ENCODE assay signal across 13 cellular contexts in the genomic region with DNA sequence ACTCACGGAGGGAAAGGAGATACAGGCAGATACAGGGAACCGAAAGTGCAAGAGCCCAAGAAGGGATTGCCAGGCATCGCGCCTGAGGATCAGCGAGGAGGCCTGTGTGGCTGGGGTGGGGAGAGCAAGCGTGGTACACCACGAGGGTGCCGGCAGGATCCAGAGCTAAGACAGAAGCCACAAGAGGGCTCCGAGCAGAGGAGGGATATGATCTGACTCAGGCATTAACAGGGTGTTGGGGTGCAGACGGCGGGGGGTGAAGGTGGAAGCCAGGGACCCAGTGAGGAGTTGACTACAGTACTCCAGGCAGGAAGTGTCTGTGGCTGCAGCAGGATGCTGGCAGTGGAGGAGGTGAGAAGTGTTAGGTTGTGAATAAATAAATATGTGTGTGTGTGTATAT. TPM values are rescaled to one million over a fixed set of nuclear protein-coding genes. Genes with fewer than 3 reads are reported as not detected.
DNase-seq lines count a peak whose midpoint lies in the region; ATAC-seq, FAIRE-seq and TF ChIP-seq lines count a peak whose summit lies in the region.
"Had no signal": no experiment of that assay in that cellular context is flagged by ENCODE, and none has a peak within 500 bp of the region (broad histone marks: within the 10 kb centered on the region; RNA-seq: fewer than 3 reads in every experiment).

No MANE protein-coding gene starts in this region.

- H3K9ac ChIP-seq in HepG2 (ENCODE audit: insufficient read depth, low read depth, low read length) (no peak overlapping the region), trophoblast cell (ENCODE audit: low read length) (no peak overlapping the region)

- CTCF ChIA-PET in HepG2 (lab: Yijun Ruan, JAX; ENCODE audit: low intra/inter-chr PET ratio, low total read pairs), result no interaction called here

- TF ChIP-seq CTCF in HepG2 (CRISPR knock-in tag; IDR thresholded peaks at IDR 0.05) (no peak), right lobe of liver (IDR thresholded peaks at IDR 0.05) (no peak), brain (conservative IDR thresholded peaks at IDR 0.05) (no peak), left ventricle myocardium inferior (IDR thresholded peaks at IDR 0.05; ENCODE audit: borderline replicate concordance) (no peak)

- no peaks in the 10 kb centered on the region for H3K9me3 ChIP-seq in HepG2 (ENCODE audit: low read length)
- no peaks in the 10 kb centered on the region for H3K9me3 ChIP-seq in right lobe of liver
- H3K9me3 ChIP-seq in trophoblast cell (ENCODE audit: insufficient read depth, low read depth, low read length), result no peaks in the 10 kb centered on the region
- H3K9me3 ChIP-seq in left ventricle myocardium inferior (replicated peaks), result no peaks in the 10 kb centered on the region
- H3K9me3 ChIP-seq: A549, ascending aorta, upper lobe of left lung had no signal

- H3K4me1 ChIP-seq in HepG2 (ENCODE audit: insufficient read depth, low read length), result peaks cover 5% of the 10 kb centered on the region
- H3K4me1 ChIP-seq in right lobe of liver, result peaks cover 0 to 10% (median 0%) of the 10 kb centered on the region in 4 donors
- peaks cover 4 to 9% of the 10 kb centered on the region in 2 experiments for H3K4me1 ChIP-seq in trophoblast cell (ENCODE audit: control insufficient read depth in 1 of 2, insufficient read depth in 2 of 2, low read length in 2 of 2)
- H3K4me1 ChIP-seq in left ventricle myocardium inferior, result peaks cover 18% of the 10 kb centered on the region

- WGBS in HepG2 (ENCODE audit: low lambda C conversion rate), result 98% methylated on average over 11 of the region's 11 CpGs
- WGBS in right lobe of liver (ENCODE audit: insufficient coverage, low coverage, low lambda C conversion rate, missing lambda C conversion rate), result 40% methylated on average over 10 of the region's 11 CpGs
- no CpG with 5 or more reads among the region's 11 CpGs for whole genome bisulfite sequencing in trophoblast cell (ENCODE audit: extremely low coverage, insufficient coverage, insufficient read length)

- H4K8ac ChIP-seq in trophoblast cell (ENCODE audit: low read depth, low read length), result no peak overlapping the region

- H3K18ac ChIP-seq in trophoblast cell (ENCODE audit: low read length), result no peak overlapping the region

- TF ChIP-seq POLR2A in HepG2 (IDR thresholded peaks at IDR 0.05; ENCODE audit: insufficient read depth in 1 of 2, low read depth in 2 of 2, low read length in 2 of 2) (no peak), right lobe of liver (IDR thresholded peaks at IDR 0.05) (no peak)

- H3K27ac ChIP-seq in HepG2 (ENCODE audit: extremely low read length, insufficient read depth, low read length) (no peak overlapping the region), right lobe of liver (no peak overlapping the region), trophoblast cell (ENCODE audit: low read depth, low read length) (no peak overlapping the region), left ventricle myocardium inferior (replicated peaks) (no peak overlapping the region)
- H3K27ac ChIP-seq: A549, ascending aorta, SK-N-MC had no signal

- H3K4me2 ChIP-seq in HepG2 (ENCODE audit: low read depth, low read length) (no peak overlapping the region), trophoblast cell (ENCODE audit: low read length) (no peak overlapping the region)
- H3K4me2 ChIP-seq: A549 had no signal

- H2AFZ ChIP-seq in HepG2 (ENCODE audit: low read length), result no peak overlapping the region
- H2AFZ ChIP-seq in trophoblast cell (ENCODE audit: insufficient read depth, low read length, poor library complexity), result no peak overlapping the region

- H4K20me1 ChIP-seq in HepG2 (ENCODE audit: insufficient read depth, low read length), result no peaks in the 10 kb centered on the region

- no peak for DNase-seq in HepG2 (ENCODE audit: low spot score)
- DNase-seq in right lobe of liver, result no peak
- peak; percentile 29 to 45 for DNase-seq in activated CD8-positive, alpha-beta memory T cell treated with anti-CD3 and anti-CD28 coated beads for 1 hour (ENCODE audit: extremely low read depth in 1 of 2, low read depth in 1 of 2)
- peak; percentile 22 to 54 for DNase-seq in stimulated activated naive CD8-positive, alpha-beta T cell treated with anti-CD3 and anti-CD28 coated beads, Interleukin-15, amount 100 ng/mL, for 72 hours
- DNase-seq in trophoblast cell, result no peak
- no peak for DNase-seq in left ventricle myocardium inferior
- DNase-seq: NCI-H446 had no signal

- no peak overlapping the region for H2BK12ac ChIP-seq in trophoblast cell (ENCODE audit: low read length)

- no peak for FAIRE-seq in HepG2 (lab: Jason Lieb, UNC)
- FAIRE-seq: A549 had no signal

- no peaks in the 10 kb centered on the region for H3K27me3 ChIP-seq in HepG2 (ENCODE audit: control insufficient read depth in 1 of 2, insufficient read depth in 2 of 2, low read length in 2 of 2)
- H3K27me3 ChIP-seq in right lobe of liver, result no peaks in the 10 kb centered on the region
- H3K27me3 ChIP-seq in trophoblast cell (ENCODE audit: insufficient read depth, low read length), result no peaks in the 10 kb centered on the region
- H3K27me3 ChIP-seq in left ventricle myocardium inferior (ENCODE audit: low read depth), result no peaks in the 10 kb centered on the region
- H3K27me3 ChIP-seq: ascending aorta, upper lobe of left lung had no signal

- H3K4me3 Mint-ChIP-seq in brain, result peak overlapping the region in 3 of 5 experiments; percentile 12 to 72 (median 43)
- peak overlapping the region; percentile 58 to 69 for H3K4me3 Mint-ChIP-seq in stimulated activated naive CD8-positive, alpha-beta T cell treated with anti-CD3 and anti-CD28 coated beads, Interleukin-15, amount 100 ng/mL, for 72 hours

- no peak for TF ChIP-seq EP300 in HepG2 (IDR thresholded peaks at IDR 0.05; ENCODE audit: low read depth in 2 of 2, low read length in 2 of 2)
- TF ChIP-seq EP300 in HepG2 (CRISPR knock-in tag; IDR thresholded peaks at IDR 0.05; ENCODE audit: borderline replicate concordance), result no peak

- no peak for ATAC-seq in HepG2
- ATAC-seq in right lobe of liver, result no peak
- peak; percentile 74 for ATAC-seq in stimulated activated naive CD8-positive, alpha-beta T cell treated with anti-CD3 and anti-CD28 coated beads, Interleukin-15, amount 100 ng/mL, for 72 hours
- ATAC-seq in GM19463 (IDR thresholded peaks at IDR 0.05; ENCODE audit: unreplicated experiment), result no peak
- ATAC-seq: A549 had no signal

- no peak overlapping the region for H3K4ac ChIP-seq in trophoblast cell (ENCODE audit: low read depth, low read length)

- no peak overlapping the region for H4K91ac ChIP-seq in trophoblast cell (ENCODE audit: low read depth, low read length)

- peaks cover 45% of the 10 kb centered on the region for H3K36me3 Mint-ChIP-seq in brain

- peaks cover 3% of the 10 kb centered on the region for H3K79me1 ChIP-seq in trophoblast cell (ENCODE audit: low read length)

- H3K4me3 ChIP-seq in HepG2 (replicated peaks in 1 of 3; ENCODE audit: insufficient read depth in 1 of 3, low read depth in 2 of 3, low read length in 3 of 3), result no peak overlapping the region
- no peak overlapping the region for H3K4me3 ChIP-seq in right lobe of liver
- no peak overlapping the region for H3K4me3 ChIP-seq in trophoblast cell (ENCODE audit: low read depth, low read length)
- H3K4me3 ChIP-seq in left ventricle myocardium inferior, result no peak overlapping the region
- H3K4me3 ChIP-seq: A549, ascending aorta, SK-N-MC, upper lobe of left lung had no signal

- H3K23ac ChIP-seq in trophoblast cell (ENCODE audit: low read length), result no peak overlapping the region

- peaks cover 5 to 31% of the 10 kb centered on the region in 2 experiments; a peak in 4 of 5 replicates for H3K36me3 ChIP-seq in HepG2 (replicated peaks in 1 of 2; ENCODE audit: control insufficient read depth in 1 of 2, insufficient read depth in 2 of 2, low read length in 2 of 2)
- peaks cover 0 to 4% (median 0%) of the 10 kb centered on the region in 4 donors for H3K36me3 ChIP-seq in right lobe of liver
- peaks cover 19 to 26% of the 10 kb centered on the region in 2 experiments for H3K36me3 ChIP-seq in trophoblast cell (ENCODE audit: control insufficient read depth in 1 of 2, insufficient read depth in 2 of 2, low read length in 2 of 2)
- peaks cover 23% of the 10 kb centered on the region for H3K36me3 ChIP-seq in left ventricle myocardium inferior

- H3K4me1 Mint-ChIP-seq in brain, result peaks cover 33% of the 10 kb centered on the region
- peaks cover 50% of the 10 kb centered on the region for H3K4me1 Mint-ChIP-seq in stimulated activated naive CD8-positive, alpha-beta T cell treated with anti-CD3 and anti-CD28 coated beads, Interleukin-15, amount 100 ng/mL, for 72 hours

- H2BK120ac ChIP-seq in trophoblast cell (ENCODE audit: insufficient read depth, low read length, poor library complexity), result no peak overlapping the region

- H3K27ac Mint-ChIP-seq in brain, result peak overlapping the region in 4 of 5 experiments; percentile 37 to 88 (median 72)
- H3K27ac Mint-ChIP-seq in stimulated activated naive CD8-positive, alpha-beta T cell treated with anti-CD3 and anti-CD28 coated beads, Interleukin-15, amount 100 ng/mL, for 72 hours, result peak overlapping the region; percentile 90

- BruUV-seq in HepG2 (replicated peaks; lab: Mats Ljungman, UMichigan), result no TSS peak

- POLR2A ChIA-PET in HepG2 (lab: Yijun Ruan, JAX), result no interaction called here

- no peak overlapping the region for H2BK5ac ChIP-seq in trophoblast cell (ENCODE audit: low read depth, low read length, poor library complexity)

- in situ Hi-C loops in HepG2 (cut with HindIII; ENCODE audit: extremely low pct_ligation_motif_present, low pct_unique_long_range_greater_than_20kb), result no loop called here

- H3K14ac ChIP-seq in trophoblast cell (ENCODE audit: low read length), result no peak overlapping the region

- H4K12ac ChIP-seq in trophoblast cell (ENCODE audit: low read depth, low read length), result no peak overlapping the region

- intact Hi-C loops in HepG2 (cut with micrococcal nuclease; ENCODE audit: unreplicated experiment) (no loop called here), right lobe of liver (cut with DNase I) (no loop called here), left ventricle myocardium inferior (cut with micrococcal nuclease) (no loop called here)

- no peak overlapping the region for H2AK5ac ChIP-seq in trophoblast cell (ENCODE audit: low read length)

- H3K9me3 Mint-ChIP-seq in brain, result no peaks in the 10 kb centered on the region
- no peaks in the 10 kb centered on the region for H3K9me3 Mint-ChIP-seq in stimulated activated naive CD8-positive, alpha-beta T cell treated with anti-CD3 and anti-CD28 coated beads, Interleukin-15, amount 100 ng/mL, for 72 hours

- H3K79me2 ChIP-seq in HepG2 (ENCODE audit: insufficient read depth, low read length) (peaks cover 10% of the 10 kb centered on the region), trophoblast cell (ENCODE audit: control insufficient read depth, insufficient read depth, low read length, poor library complexity) (peaks cover 2% of the 10 kb centered on the region)

- no peak for TF ChIP-seq RAD21 in HepG2 (CRISPR knock-in tag; IDR thresholded peaks at IDR 0.05)

- peaks cover 8% of the 10 kb centered on the region for H3K27me3 Mint-ChIP-seq in brain
- no peaks in the 10 kb centered on the region for H3K27me3 Mint-ChIP-seq in stimulated activated naive CD8-positive, alpha-beta T cell treated with anti-CD3 and anti-CD28 coated beads, Interleukin-15, amount 100 ng/mL, for 72 hours

RNA-seq across cellular contexts. Expression of a gene that starts 5.4 kb away (rescaled TPM):
- total RNA-seq in HepG2 (2016; rRNA removed; fragmentation: Illumina TruSeq; extraction: Trizol) (9.2 and 14.3 TPM in 2 replicates), right lobe of liver (10 to 100 TPM; 10.1 to 14.3 (median 11.0) TPM), left ventricle myocardium inferior (15.9 TPM)
- 6.7 and 9.0 TPM in 2 replicates for total RNA-seq in HepG2 (2016; cell fraction: cytosol; rRNA removed; fragmentation: Illumina TruSeq; extraction: Trizol; ENCODE audit: low read depth)
- 7.3 and 15.4 TPM in 2 replicates for total RNA-seq in HepG2 (2016; cell fraction: insoluble cytoplasmic fraction; rRNA removed; fragmentation: Illumina TruSeq; extraction: Trizol)
- 14.2 and 14.9 TPM in 2 replicates for total RNA-seq in HepG2 (2016; cell fraction: membrane; rRNA removed; fragmentation: Illumina TruSeq; extraction: Trizol)
- 12.9 and 14.6 TPM in 2 replicates for total RNA-seq in HepG2 (2016; cell fraction: nucleus; rRNA removed; fragmentation: Illumina TruSeq; extraction: Trizol)
- polyA plus RNA-seq in HepG2 (2011; rRNA removed) (9.0 and 13.9 TPM in 2 replicates), brain (ENCODE audit: insufficient read depth, low read depth, low replicate concordance) (59.2 TPM)
- 7.3 and 11.2 TPM in 2 replicates for polyA plus RNA-seq in HepG2 (2011; cell fraction: cytosol; rRNA removed)
- 51.9 and 57.4 TPM in 2 replicates for polyA plus RNA-seq in HepG2 (2011; cell fraction: nucleus; rRNA removed)
- polyA plus RNA-seq in HepG2 (2012), result 9.6 and 15.6 TPM in 2 replicates
- polyA plus RNA-seq in HepG2 (2016; cell fraction: cytosol; fragmentation: Illumina TruSeq; extraction: Trizol; ENCODE audit: low read depth), result 3.7 and 4.8 TPM in 2 replicates
- polyA plus RNA-seq in HepG2 (2016; cell fraction: insoluble cytoplasmic fraction; fragmentation: Illumina TruSeq; extraction: Trizol; ENCODE audit: low read depth), result 8.4 and 10.5 TPM in 2 replicates
- 7.2 and 9.9 TPM in 2 replicates for polyA plus RNA-seq in HepG2 (2016; cell fraction: membrane; fragmentation: Illumina TruSeq; extraction: Trizol; ENCODE audit: low read depth)
- 30.3 and 31.0 TPM in 2 replicates for polyA plus RNA-seq in HepG2 (2016; cell fraction: nucleus; fragmentation: Illumina TruSeq; extraction: Trizol; ENCODE audit: insufficient read depth, low read depth)
- 11.1 and 11.5 TPM in 2 replicates for polyA minus RNA-seq in HepG2 (2011; rRNA and poly(A)+ RNA removed; ENCODE audit: low replicate concordance)
- 4.2 and 5.6 TPM in 2 replicates for polyA minus RNA-seq in HepG2 (2011; cell fraction: cytosol; rRNA and poly(A)+ RNA removed)
- 11.2 and 12.4 TPM in 2 replicates for polyA minus RNA-seq in HepG2 (2011; cell fraction: nucleus; rRNA and poly(A)+ RNA removed)
- polyA plus RNA-seq in trophoblast cell (2013), result 12.8 and 12.9 TPM in 2 replicates

RNA-seq across cellular contexts. Expression of a gene that starts 8.5 kb away (rescaled TPM):
- 30.6 and 42.0 TPM in 2 replicates for total RNA-seq in HepG2 (2016; rRNA removed; fragmentation: Illumina TruSeq; extraction: Trizol)
- total RNA-seq in HepG2 (2016; cell fraction: cytosol; rRNA removed; fragmentation: Illumina TruSeq; extraction: Trizol; ENCODE audit: low read depth), result 15.7 and 22.3 TPM in 2 replicates
- total RNA-seq in HepG2 (2016; cell fraction: insoluble cytoplasmic fraction; rRNA removed; fragmentation: Illumina TruSeq; extraction: Trizol), result 34.9 and 39.3 TPM in 2 replicates
- total RNA-seq in HepG2 (2016; cell fraction: membrane; rRNA removed; fragmentation: Illumina TruSeq; extraction: Trizol), result 28.5 and 42.7 TPM in 2 replicates
- total RNA-seq in HepG2 (2016; cell fraction: nucleus; rRNA removed; fragmentation: Illumina TruSeq; extraction: Trizol), result 13.0 and 14.5 TPM in 2 replicates
- polyA plus RNA-seq in HepG2 (2011; rRNA removed), result 22.2 and 24.1 TPM in 2 replicates
- polyA plus RNA-seq in HepG2 (2011; cell fraction: cytosol; rRNA removed), result 22.8 and 32.6 TPM in 2 replicates
- polyA plus RNA-seq in HepG2 (2011; cell fraction: nucleus; rRNA removed), result 31.3 and 38.6 TPM in 2 replicates
- polyA plus RNA-seq in HepG2 (2012), result 22.7 and 23.7 TPM in 2 replicates
- polyA plus RNA-seq in HepG2 (2016; cell fraction: cytosol; fragmentation: Illumina TruSeq; extraction: Trizol; ENCODE audit: low read depth), result 28.4 and 37.8 TPM in 2 replicates
- 62.1 and 65.3 TPM in 2 replicates for polyA plus RNA-seq in HepG2 (2016; cell fraction: insoluble cytoplasmic fraction; fragmentation: Illumina TruSeq; extraction: Trizol; ENCODE audit: low read depth)
- 40.2 and 48.8 TPM in 2 replicates for polyA plus RNA-seq in HepG2 (2016; cell fraction: membrane; fragmentation: Illumina TruSeq; extraction: Trizol; ENCODE audit: low read depth)
- 33.1 and 40.0 TPM in 2 replicates for polyA plus RNA-seq in HepG2 (2016; cell fraction: nucleus; fragmentation: Illumina TruSeq; extraction: Trizol; ENCODE audit: insufficient read depth, low read depth)
- polyA minus RNA-seq in HepG2 (2011; rRNA and poly(A)+ RNA removed; ENCODE audit: low replicate concordance), result 20.1 and 20.5 TPM in 2 replicates
- 12.5 and 19.8 TPM in 2 replicates for polyA minus RNA-seq in HepG2 (2011; cell fraction: cytosol; rRNA and poly(A)+ RNA removed)
- 7.9 and 9.2 TPM in 2 replicates for polyA minus RNA-seq in HepG2 (2011; cell fraction: nucleus; rRNA and poly(A)+ RNA removed)
- total RNA-seq in right lobe of liver, result 10 to 100 TPM; 10.9 to 27.5 (median 14.0) TPM
- 20.6 TPM for polyA plus RNA-seq in brain (ENCODE audit: insufficient read depth, low read depth, low replicate concordance)
- polyA plus RNA-seq in trophoblast cell (2013), result 18.4 and 19.0 TPM in 2 replicates
- 15.9 TPM for total RNA-seq in left ventricle myocardium inferior

RNA-seq across cellular contexts. Expression of a gene that starts 11.3 kb away (rescaled TPM):
- total RNA-seq in HepG2 (2016; rRNA removed; fragmentation: Illumina TruSeq; extraction: Trizol), result 0.62 and 0.63 TPM in 2 replicates
- 0.71 and 0.97 TPM in 2 replicates for total RNA-seq in HepG2 (2016; cell fraction: cytosol; rRNA removed; fragmentation: Illumina TruSeq; extraction: Trizol; ENCODE audit: low read depth)
- 0.43 and 0.91 TPM in 2 replicates for total RNA-seq in HepG2 (2016; cell fraction: insoluble cytoplasmic fraction; rRNA removed; fragmentation: Illumina TruSeq; extraction: Trizol)
- total RNA-seq in HepG2 (2016; cell fraction: membrane; rRNA removed; fragmentation: Illumina TruSeq; extraction: Trizol), result 1.4 and 1.9 TPM in 2 replicates
- total RNA-seq in HepG2 (2016; cell fraction: nucleus; rRNA removed; fragmentation: Illumina TruSeq; extraction: Trizol), result 0.62 and 0.72 TPM in 2 replicates
- polyA plus RNA-seq in HepG2 (2011; rRNA removed), result 0.26 and 0.39 TPM in 2 replicates
- 0.15 and 0.32 TPM in 2 replicates for polyA plus RNA-seq in HepG2 (2011; cell fraction: cytosol; rRNA removed)
- 1.2 and 1.3 TPM in 2 replicates for polyA plus RNA-seq in HepG2 (2011; cell fraction: nucleus; rRNA removed)
- 1.2 and 1.5 TPM in 2 replicates for polyA plus RNA-seq in HepG2 (2012)
- polyA plus RNA-seq in HepG2 (2016; cell fraction: cytosol; fragmentation: Illumina TruSeq; extraction: Trizol; ENCODE audit: low read depth), result 1.3 TPM in 2 replicates
- 2.2 and 2.9 TPM in 2 replicates for polyA plus RNA-seq in HepG2 (2016; cell fraction: insoluble cytoplasmic fraction; fragmentation: Illumina TruSeq; extraction: Trizol; ENCODE audit: low read depth)
- 1.2 and 1.5 TPM in 2 replicates for polyA plus RNA-seq in HepG2 (2016; cell fraction: membrane; fragmentation: Illumina TruSeq; extraction: Trizol; ENCODE audit: low read depth)
- 2.3 and 4.7 TPM in 2 replicates for polyA plus RNA-seq in HepG2 (2016; cell fraction: nucleus; fragmentation: Illumina TruSeq; extraction: Trizol; ENCODE audit: insufficient read depth, low read depth)
- 0.47 and 0.64 TPM in 2 replicates for polyA minus RNA-seq in HepG2 (2011; rRNA and poly(A)+ RNA removed; ENCODE audit: low replicate concordance)
- 1.2 and 2.5 TPM in 2 replicates for polyA minus RNA-seq in HepG2 (2011; cell fraction: cytosol; rRNA and poly(A)+ RNA removed)
- polyA minus RNA-seq in HepG2 (2011; cell fraction: nucleus; rRNA and poly(A)+ RNA removed), result 0.37 and 0.39 TPM in 2 replicates
- total RNA-seq in right lobe of liver, result under 1 TPM in 5 of 6 experiments, not detected in 1; 0.16 to 0.47 (median 0.35) TPM
- 2.1 TPM for polyA plus RNA-seq in brain (ENCODE audit: insufficient read depth, low read depth, low replicate concordance)
- polyA plus RNA-seq in trophoblast cell (2013), result 0.62 and 0.67 TPM in 2 replicates
- total RNA-seq in left ventricle myocardium inferior, result not detected
- total RNA-seq: ascending aorta had no signal

RNA-seq across cellular contexts. Expression of a gene that starts 48.7 kb away (rescaled TPM):
- total RNA-seq in HepG2 (2016; rRNA removed; fragmentation: Illumina TruSeq; extraction: Trizol) (7.4 and 32.0 TPM in 2 replicates), right lobe of liver (10 to 100 TPM; 30.5 to 66.8 (median 44.8) TPM), left ventricle myocardium inferior (31.3 TPM)
- total RNA-seq in HepG2 (2016; cell fraction: cytosol; rRNA removed; fragmentation: Illumina TruSeq; extraction: Trizol; ENCODE audit: low read depth), result 7.3 and 8.3 TPM in 2 replicates
- 6.5 and 35.8 TPM in 2 replicates for total RNA-seq in HepG2 (2016; cell fraction: insoluble cytoplasmic fraction; rRNA removed; fragmentation: Illumina TruSeq; extraction: Trizol)
- total RNA-seq in HepG2 (2016; cell fraction: membrane; rRNA removed; fragmentation: Illumina TruSeq; extraction: Trizol), result 6.0 and 7.3 TPM in 2 replicates
- total RNA-seq in HepG2 (2016; cell fraction: nucleus; rRNA removed; fragmentation: Illumina TruSeq; extraction: Trizol), result 36.9 and 51.6 TPM in 2 replicates
- polyA plus RNA-seq in HepG2 (2011; rRNA removed) (51.1 and 51.4 TPM in 2 replicates), brain (ENCODE audit: insufficient read depth, low read depth, low replicate concordance) (23.6 TPM)
- polyA plus RNA-seq in HepG2 (2011; cell fraction: cytosol; rRNA removed), result 13.6 and 14.3 TPM in 2 replicates
- 292 and 390 TPM in 2 replicates for polyA plus RNA-seq in HepG2 (2011; cell fraction: nucleus; rRNA removed)
- polyA plus RNA-seq in HepG2 (2012), result 58.9 and 85.4 TPM in 2 replicates
- polyA plus RNA-seq in HepG2 (2016; cell fraction: cytosol; fragmentation: Illumina TruSeq; extraction: Trizol; ENCODE audit: low read depth), result 7.0 and 7.7 TPM in 2 replicates
- 18.3 and 19.4 TPM in 2 replicates for polyA plus RNA-seq in HepG2 (2016; cell fraction: insoluble cytoplasmic fraction; fragmentation: Illumina TruSeq; extraction: Trizol; ENCODE audit: low read depth)
- polyA plus RNA-seq in HepG2 (2016; cell fraction: membrane; fragmentation: Illumina TruSeq; extraction: Trizol; ENCODE audit: low read depth), result 9.9 and 14.8 TPM in 2 replicates
- polyA plus RNA-seq in HepG2 (2016; cell fraction: nucleus; fragmentation: Illumina TruSeq; extraction: Trizol; ENCODE audit: insufficient read depth, low read depth), result 320 and 335 TPM in 2 replicates
- 16.6 and 30.8 TPM in 2 replicates for polyA minus RNA-seq in HepG2 (2011; rRNA and poly(A)+ RNA removed; ENCODE audit: low replicate concordance)
- 4.3 and 4.6 TPM in 2 replicates for polyA minus RNA-seq in HepG2 (2011; cell fraction: cytosol; rRNA and poly(A)+ RNA removed)
- 49.0 and 61.0 TPM in 2 replicates for polyA minus RNA-seq in HepG2 (2011; cell fraction: nucleus; rRNA and poly(A)+ RNA removed)
- polyA plus RNA-seq in trophoblast cell (2013), result 30.4 TPM in 2 replicates

Comparison
In these comparisons a context has a peak if more than half of its experiments do, and no peak if none do; other contexts are left out.
1. DNase-seq: peak in activated CD8-positive, alpha-beta memory T cell treated with anti-CD3 and anti-CD28 coated beads for 1 hour (2 of 2) and stimulated activated naive CD8-positive, alpha-beta T cell treated with anti-CD3 and anti-CD28 coated beads, Interleukin-15, amount 100 ng/mL, for 72 hours (2 of 2); none in HepG2 (single experiment), right lobe of liver (0 of 3), trophoblast cell (0 of 2) and left ventricle myocardium inferior (single experiment).